8 cellular contexts compared by ENCODE assay signal in genomic region chr3:99875573-99875924, GRCh38. TPM values are rescaled to one million over a fixed set of nuclear protein-coding genes. Genes with fewer than 3 reads are reported as not detected.
DNase-seq lines count a peak whose midpoint lies in the region; ATAC-seq, FAIRE-seq and TF ChIP-seq lines count a peak whose summit lies in the region.

No MANE protein-coding gene starts in this region.

- no peaks in the 10 kb centered on the region for H3K27me3 ChIP-seq in pancreas

- no peak for ATAC-seq in stimulated activated naive CD8-positive, alpha-beta T cell treated with anti-CD3 and anti-CD28 coated beads, Interleukin-15, Interleukin-2, amounts not matched to agents 100 U/mL and 50 U/mL, for 24 hours
- ATAC-seq in pancreas, result peak; percentile 32 to 63 (median 54)

- CTCF ChIA-PET in activated CD4-positive, alpha-beta memory T cell treated with anti-CD3 and anti-CD28 coated beads for 36 hours (lab: Charles Lee), result interaction anchor here (0.9 to 1.5 kb wide), 4 partner anchors 13 to 379 kb away, joined by 3 to 4 read pairs (median 3); no protein-coding TSS in a partner anchor

- H3K27ac Mint-ChIP-seq in stimulated activated naive CD8-positive, alpha-beta T cell treated with anti-CD3 and anti-CD28 coated beads, Interleukin-15, Interleukin-2, amounts not matched to agents 100 ng/mL and 50 ng/mL, for 24 hours, result no peak overlapping the region
- H3K27ac Mint-ChIP-seq in activated CD4-positive, alpha-beta memory T cell treated with anti-CD3 and anti-CD28 coated beads for 36 hours, result no peak overlapping the region

- no peak for TF ChIP-seq CTCF in pancreas (IDR thresholded peaks at IDR 0.05)

- POLR2A ChIA-PET in activated CD4-positive, alpha-beta memory T cell treated with anti-CD3 and anti-CD28 coated beads for 36 hours (lab: Charles Lee), result no interaction called here

- H3K27ac ChIP-seq in pancreas, result peak overlapping the region; percentile 74 to 89 (median 83)

- no peaks in the 10 kb centered on the region for H3K27me3 Mint-ChIP-seq in stimulated activated naive CD8-positive, alpha-beta T cell treated with anti-CD3 and anti-CD28 coated beads, Interleukin-15, Interleukin-2, amounts not matched to agents 100 ng/mL and 50 ng/mL, for 24 hours
- H3K27me3 Mint-ChIP-seq in activated CD4-positive, alpha-beta memory T cell treated with anti-CD3 and anti-CD28 coated beads for 36 hours, result peaks cover 2% of the 10 kb centered on the region

- no peaks in the 10 kb centered on the region for H3K9me3 ChIP-seq in pancreas

- peaks cover 44% of the 10 kb centered on the region for H3K4me1 Mint-ChIP-seq in stimulated activated naive CD8-positive, alpha-beta T cell treated with anti-CD3 and anti-CD28 coated beads, Interleukin-15, Interleukin-2, amounts not matched to agents 100 ng/mL and 50 ng/mL, for 24 hours (ENCODE audit: low read depth)
- H3K4me1 Mint-ChIP-seq in activated CD4-positive, alpha-beta memory T cell treated with anti-CD3 and anti-CD28 coated beads for 36 hours (ENCODE audit: low read depth), result peaks cover 27% of the 10 kb centered on the region

- no peak for DNase-seq in stimulated activated naive CD8-positive, alpha-beta T cell treated with anti-CD3 and anti-CD28 coated beads, Interleukin-15, Interleukin-2, amounts not matched to agents 100 U/mL and 50 U/mL, for 24 hours
- DNase-seq in activated CD4-positive, alpha-beta memory T cell treated with anti-CD3 and anti-CD28 coated beads for 36 hours, result no peak
- DNase-seq in germinal center (ENCODE audit: low spot score) (peak; percentile 8), pancreas (no peak), NCI-H345 treated with DMSO at 0.1 percent for 48 hours (lab: John Stamatoyannopoulos, UW; ENCODE audit: unreplicated experiment) (no peak), NCI-H2227 treated with DMSO at 0.1 percent for 48 hours (lab: John Stamatoyannopoulos, UW) (no peak)
- DNase-seq in stimulated activated CD4-positive, alpha-beta T cell treated with anti-CD3 and anti-CD28 coated beads, Interleukin-4, amount 100 ng/mL, for 1 hour, result no peak

- H3K36me3 ChIP-seq in pancreas, result no peaks in the 10 kb centered on the region

- no peak for FAIRE-seq in pancreas (lab: Jason Lieb, UNC)

- H3K4me3 Mint-ChIP-seq in stimulated activated naive CD8-positive, alpha-beta T cell treated with anti-CD3 and anti-CD28 coated beads, Interleukin-15, Interleukin-2, amounts not matched to agents 100 ng/mL and 50 ng/mL, for 24 hours, result peak overlapping the region; percentile 80
- peak overlapping the region; percentile 65 for H3K4me3 Mint-ChIP-seq in activated CD4-positive, alpha-beta memory T cell treated with anti-CD3 and anti-CD28 coated beads for 36 hours

- WGBS in pancreas, 2 donors, result 0 to 2% methylated on average over 7 of the region's 7 CpGs

- intact Hi-C loops in activated CD4-positive, alpha-beta memory T cell treated with anti-CD3 and anti-CD28 coated beads for 36 hours (cut with micrococcal nuclease), result loop anchor here (1.0 to 10.0 kb wide), 3 partner anchors 19 to 1311 kb away; no protein-coding TSS in a partner anchor
- intact Hi-C loops in pancreas (cut with DNase I), result no loop called here

- H3K9me3 Mint-ChIP-seq in stimulated activated naive CD8-positive, alpha-beta T cell treated with anti-CD3 and anti-CD28 coated beads, Interleukin-15, Interleukin-2, amounts not matched to agents 100 ng/mL and 50 ng/mL, for 24 hours, result no peaks in the 10 kb centered on the region
- H3K9me3 Mint-ChIP-seq in activated CD4-positive, alpha-beta memory T cell treated with anti-CD3 and anti-CD28 coated beads for 36 hours, result no peaks in the 10 kb centered on the region

- H3K4me1 ChIP-seq in pancreas, result peaks cover 0 to 10% (median 7%) of the 10 kb centered on the region in 3 donors

- H3K36me3 Mint-ChIP-seq in stimulated activated naive CD8-positive, alpha-beta T cell treated with anti-CD3 and anti-CD28 coated beads, Interleukin-15, Interleukin-2, amounts not matched to agents 100 ng/mL and 50 ng/mL, for 24 hours (ENCODE audit: low read depth), result peaks cover 4% of the 10 kb centered on the region
- no peaks in the 10 kb centered on the region for H3K36me3 Mint-ChIP-seq in activated CD4-positive, alpha-beta memory T cell treated with anti-CD3 and anti-CD28 coated beads for 36 hours

- peak overlapping the region; percentile 19 to 66 (median 48) for H3K4me3 ChIP-seq in pancreas

RNA-seq across cellular contexts. Expression of gene CMSS1, which starts 57.9 kb away (rescaled TPM):
- total RNA-seq in activated CD4-positive, alpha-beta memory T cell treated with anti-CD3 and anti-CD28 coated beads for 36 hours, result 10 to 100 TPM; 95.6 to 97.2 TPM
- 10 to 100 TPM; 14.4 to 29.9 (median 15.9) TPM for total RNA-seq in pancreas
- 10 to 100 TPM; 15.0 to 19.7 TPM for polyA plus RNA-seq in pancreas
